Comparison of ENCODE assay signal across 26 cellular contexts in the genomic region with DNA sequence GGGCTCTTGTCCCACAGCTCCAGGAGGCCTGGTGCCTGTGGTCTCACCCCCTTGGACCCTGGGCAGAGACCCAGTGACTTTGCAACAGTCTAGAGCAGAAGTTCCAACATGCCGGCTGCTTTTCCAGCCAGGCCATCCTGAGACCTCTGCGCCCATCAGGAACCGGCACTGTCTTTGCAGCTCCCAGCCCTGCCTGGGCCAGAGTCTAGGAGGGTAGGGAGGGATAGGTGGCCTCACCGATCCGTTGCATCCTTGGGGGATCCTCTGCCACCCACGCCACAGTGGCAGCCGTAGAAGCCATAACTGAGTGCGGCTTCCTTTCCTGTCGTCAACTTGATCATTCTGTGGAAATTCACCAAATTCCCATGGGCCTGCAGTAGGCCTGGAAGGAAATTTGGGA. TPM values are rescaled to one million over a fixed set of nuclear protein-coding genes. Genes with fewer than 3 reads are reported as not detected.
"Had no signal": no experiment of that assay in that cellular context is flagged by ENCODE, and none has a peak within 500 bp of the region (broad histone marks: within the 10 kb centered on the region; RNA-seq: fewer than 3 reads in every experiment).

No MANE protein-coding gene starts in this region.

- H3K9ac ChIP-seq: neural progenitor cell had no signal

- FAIRE-seq: endometrium, frontal cortex, pancreas, small intestine had no signal

- H3K27ac ChIP-seq: cardiac muscle cell, heart right ventricle, neural progenitor cell, pancreas, tibial artery, upper lobe of left lung, uterus had no signal

- H3K9me3 ChIP-seq: heart right ventricle, pancreas, sigmoid colon, tibial artery, upper lobe of left lung, uterus had no signal

- DNase-seq: effector memory CD4-positive, alpha-beta T cell; heart right ventricle; islet precursor cell; midbrain; occipital lobe; pancreas; sigmoid colon; small intestine; stimulated activated CD4-positive, alpha-beta T cell treated with anti-CD3 and anti-CD28 coated beads, Interleukin-2, amount 100 ng/mL, for 48 hours; stimulated activated naive CD8-positive, alpha-beta T cell treated with anti-CD3 and anti-CD28 coated beads, Interleukin-15, Interleukin-2, amounts not matched to agents 100 U/mL and 50 U/mL, for 24 hours; tibial artery; uterus had no signal

- H3K27me3 ChIP-seq: cardiac muscle cell, neural progenitor cell, pancreas, sigmoid colon, upper lobe of left lung, uterus had no signal

- H3K4me3 ChIP-seq: cardiac muscle cell, neural progenitor cell, pancreas, tibial artery, upper lobe of left lung, uterus had no signal

- H3K36me3 ChIP-seq: cardiac muscle cell, heart right ventricle, neural progenitor cell, pancreas, sigmoid colon, tibial artery, upper lobe of left lung, uterus had no signal

- H3K4me1 ChIP-seq: neural progenitor cell, tibial artery, uterus had no signal

- ATAC-seq: esophagus mucosa; heart right ventricle; pancreas; stimulated activated naive CD8-positive, alpha-beta T cell treated with anti-CD3 and anti-CD28 coated beads, Interleukin-15, Interleukin-2, amounts not matched to agents 100 U/mL and 50 U/mL, for 24 hours had no signal

- H2AFZ ChIP-seq: neural progenitor cell had no signal

- H3K4me2 ChIP-seq: neural progenitor cell had no signal

RNA-seq across cellular contexts. Expression of gene PLA2G2A, which starts 1.3 kb away (rescaled TPM):
- total RNA-seq: cardiac muscle cell; cerebellum; fibroblast of lung; frontal cortex; glomerular endothelial cell; natural killer cell treated with Interleukin-12 subunit alpha and Interleukin-12 subunit beta and Interleukin-15 and Interleukin-18, amount 100 ng/mL, for 72 hours; occipital lobe; renal cortical epithelial cell; temporal lobe had no signal
- polyA plus RNA-seq: fibroblast of lung had no signal

RNA-seq across cellular contexts. Expression of gene PLA2G2E, which starts 54.7 kb away (rescaled TPM):
- total RNA-seq: cardiac muscle cell; cerebellum; esophagus mucosa; fibroblast of lung; frontal cortex; glomerular endothelial cell; heart right ventricle; lower leg skin; natural killer cell treated with Interleukin-12 subunit alpha and Interleukin-12 subunit beta and Interleukin-15 and Interleukin-18, amount 100 ng/mL, for 72 hours; occipital lobe; pancreas; progenitor cell of endocrine pancreas; renal cortical epithelial cell; sigmoid colon; temporal lobe; upper lobe of left lung; uterus had no signal
- polyA plus RNA-seq: cardiac muscle cell, fibroblast of lung, heart right ventricle, pancreas, sigmoid colon, small intestine had no signal
